In the genomic region with DNA sequence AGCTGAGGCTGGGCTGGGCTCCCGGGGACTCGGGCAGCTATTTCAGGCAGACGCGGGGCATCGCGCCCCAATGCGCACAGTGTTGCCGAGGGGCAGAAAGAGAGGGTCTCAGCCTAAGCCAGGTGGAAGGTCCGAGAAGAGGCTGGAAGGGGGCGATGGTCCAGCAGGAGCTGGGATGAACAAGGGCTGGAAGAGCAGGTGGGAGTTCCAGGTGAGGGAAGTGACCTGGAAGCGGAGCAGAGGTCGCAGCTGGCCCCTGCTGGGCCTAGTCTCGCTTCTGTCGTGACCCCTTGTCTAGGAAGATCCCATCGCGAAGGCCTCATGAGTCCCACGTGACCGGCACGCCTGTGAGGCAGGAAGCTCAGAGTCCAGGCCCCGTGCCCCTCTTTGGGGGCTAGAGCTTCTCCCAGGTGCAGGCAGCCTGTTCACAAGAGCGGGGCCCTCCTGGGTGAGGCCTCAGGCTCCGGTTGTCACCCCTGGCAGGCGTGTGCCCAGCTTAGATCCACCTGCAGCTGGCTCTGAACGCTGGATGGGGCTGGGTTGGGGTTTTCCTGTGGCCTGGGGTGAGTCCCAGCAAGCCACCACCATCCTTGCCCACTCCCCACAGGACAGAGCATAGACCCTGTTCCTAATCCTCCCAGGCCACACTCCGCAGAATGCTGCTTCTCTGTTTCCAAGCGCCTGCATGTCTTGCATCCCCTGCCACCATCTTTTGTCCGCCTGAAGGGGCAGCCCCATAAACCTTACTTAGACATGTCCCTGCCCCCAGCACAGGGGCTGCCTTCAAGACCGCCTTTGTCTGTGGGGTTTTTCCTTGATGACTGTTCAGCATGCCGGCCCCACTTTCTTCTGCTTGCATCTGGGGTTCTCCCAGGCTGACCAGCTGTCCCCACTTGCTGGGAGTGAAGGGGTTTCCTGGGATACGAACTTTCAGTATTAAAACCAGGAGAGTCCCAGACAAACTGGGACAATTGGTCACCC, we compare ENCODE assay signal across 2 cellular contexts.
TF ChIP-seq lines count a peak whose summit lies in the region.

No MANE protein-coding gene starts in this region.

TF ChIP-seq in GM23338, 12 proteins besides CTCF, POLR2A, EP300 and RAD21 (continued from another document):
- TF ChIP-seq, protein P1, sequence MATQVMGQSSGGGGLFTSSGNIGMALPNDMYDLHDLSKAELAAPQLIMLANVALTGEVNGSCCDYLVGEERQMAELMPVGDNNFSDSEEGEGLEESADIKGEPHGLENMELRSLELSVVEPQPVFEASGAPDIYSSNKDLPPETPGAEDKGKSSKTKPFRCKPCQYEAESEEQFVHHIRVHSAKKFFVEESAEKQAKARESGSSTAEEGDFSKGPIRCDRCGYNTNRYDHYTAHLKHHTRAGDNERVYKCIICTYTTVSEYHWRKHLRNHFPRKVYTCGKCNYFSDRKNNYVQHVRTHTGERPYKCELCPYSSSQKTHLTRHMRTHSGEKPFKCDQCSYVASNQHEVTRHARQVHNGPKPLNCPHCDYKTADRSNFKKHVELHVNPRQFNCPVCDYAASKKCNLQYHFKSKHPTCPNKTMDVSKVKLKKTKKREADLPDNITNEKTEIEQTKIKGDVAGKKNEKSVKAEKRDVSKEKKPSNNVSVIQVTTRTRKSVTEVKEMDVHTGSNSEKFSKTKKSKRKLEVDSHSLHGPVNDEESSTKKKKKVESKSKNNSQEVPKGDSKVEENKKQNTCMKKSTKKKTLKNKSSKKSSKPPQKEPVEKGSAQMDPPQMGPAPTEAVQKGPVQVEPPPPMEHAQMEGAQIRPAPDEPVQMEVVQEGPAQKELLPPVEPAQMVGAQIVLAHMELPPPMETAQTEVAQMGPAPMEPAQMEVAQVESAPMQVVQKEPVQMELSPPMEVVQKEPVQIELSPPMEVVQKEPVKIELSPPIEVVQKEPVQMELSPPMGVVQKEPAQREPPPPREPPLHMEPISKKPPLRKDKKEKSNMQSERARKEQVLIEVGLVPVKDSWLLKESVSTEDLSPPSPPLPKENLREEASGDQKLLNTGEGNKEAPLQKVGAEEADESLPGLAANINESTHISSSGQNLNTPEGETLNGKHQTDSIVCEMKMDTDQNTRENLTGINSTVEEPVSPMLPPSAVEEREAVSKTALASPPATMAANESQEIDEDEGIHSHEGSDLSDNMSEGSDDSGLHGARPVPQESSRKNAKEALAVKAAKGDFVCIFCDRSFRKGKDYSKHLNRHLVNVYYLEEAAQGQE (IDR thresholded peaks at IDR 0.05; ENCODE audit: unreplicated experiment) = no peak

TF ChIP-seq in HepG2, 621 proteins besides CTCF, POLR2A, EP300 and RAD21 (continued from another document):
- TF ChIP-seq, protein P2, sequence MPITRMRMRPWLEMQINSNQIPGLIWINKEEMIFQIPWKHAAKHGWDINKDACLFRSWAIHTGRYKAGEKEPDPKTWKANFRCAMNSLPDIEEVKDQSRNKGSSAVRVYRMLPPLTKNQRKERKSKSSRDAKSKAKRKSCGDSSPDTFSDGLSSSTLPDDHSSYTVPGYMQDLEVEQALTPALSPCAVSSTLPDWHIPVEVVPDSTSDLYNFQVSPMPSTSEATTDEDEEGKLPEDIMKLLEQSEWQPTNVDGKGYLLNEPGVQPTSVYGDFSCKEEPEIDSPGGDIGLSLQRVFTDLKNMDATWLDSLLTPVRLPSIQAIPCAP (CRISPR knock-in tag; IDR thresholded peaks at IDR 0.05; ENCODE audit: low read depth) = no peak
- TF ChIP-seq CC2D1A (CRISPR knock-in tag; IDR thresholded peaks at IDR 0.05) = no peak
